In genomic region chr6:110958332-110959192, GRCh38 we compare ENCODE assay signal across 8 cellular contexts. TPM values are rescaled to one million over a fixed set of nuclear protein-coding genes. Genes with fewer than 3 reads are reported as not detected.
DNase-seq lines count a peak whose midpoint lies in the region; ATAC-seq and TF ChIP-seq lines count a peak whose summit lies in the region.

Gene GTF3C6 (plus strand): TSS chr6:110958706. CDS start chr6:110958770, 64 bp downstream.

- H3K4me3 Mint-ChIP-seq in activated naive CD8-positive, alpha-beta T cell treated with anti-CD3 and anti-CD28 coated beads, Interleukin-2, amount 50 U/mL, for 24 hours: peak within 1 kb of the TSS; percentile 97

- H3K36me3 Mint-ChIP-seq in activated naive CD8-positive, alpha-beta T cell treated with anti-CD3 and anti-CD28 coated beads, Interleukin-2, amount 50 U/mL, for 24 hours (ENCODE audit: low read depth): peaks cover 27% of the 10 kb centered on the region

- intact Hi-C loops in Right ventricle myocardium inferior (cut with DNase I) (loop anchor here (1.0 to 10.0 kb wide), 3 partner anchors 84 to 784 kb away; partner anchors contain the start of genes AMD1, CDK19 and WASF1), ovary (cut with DNase I) (loop anchor here in 1 of 4 donors (10.0 kb wide), 1 partner anchor 84 kb away; the partner anchor contains the start of gene AMD1)

- TF ChIP-seq EP300 in ovary (IDR thresholded peaks at IDR 0.05): no peak

- H3K36me3 ChIP-seq in ovary: no peaks in the 10 kb centered on the region
- H3K36me3 ChIP-seq in thymus (ENCODE audit: control insufficient read depth, insufficient read depth): peaks cover 10% of the 10 kb centered on the region

- peak; percentile 32 for TF ChIP-seq POLR2A in ovary (IDR thresholded peaks at IDR 0.05)

- peak; percentile 93 to 96 (median 94) for DNase-seq in NCI-H1417 (lab: John Stamatoyannopoulos, UW)
- DNase-seq in SW480 (ENCODE audit: low spot score): peak; percentile 90
- DNase-seq in activated naive CD8-positive, alpha-beta T cell treated with anti-CD3 and anti-CD28 coated beads, Interleukin-2, amount 50 U/mL, for 24 hours: peak; percentile 91
- DNase-seq in Right ventricle myocardium inferior (ENCODE audit: missing footprints): peak; percentile 99
- peak; percentile 86 to 94 (median 88) for DNase-seq in ovary

- TF ChIP-seq CTCF in GM12875 (IDR thresholded peaks at IDR 0.05; ENCODE audit: borderline replicate concordance, insufficient read depth, low read depth, low read length) (no peak), ovary (IDR thresholded peaks at IDR 0.05) (no peak)

- peak within 1 kb of the TSS; percentile 84 for H3K4me3 ChIP-seq in GM12875 (ENCODE audit: low read depth, low read length)
- H3K4me3 ChIP-seq in ovary: peak within 1 kb of the TSS; percentile 91
- H3K4me3 ChIP-seq in thymus (ENCODE audit: low read length): peak within 1 kb of the TSS; percentile 75

- H3K27ac Mint-ChIP-seq in activated naive CD8-positive, alpha-beta T cell treated with anti-CD3 and anti-CD28 coated beads, Interleukin-2, amount 50 U/mL, for 24 hours: peak within 1 kb of the TSS; percentile 99

- H3K4me1 ChIP-seq in ovary (ENCODE audit: insufficient read depth): peaks cover 3% of the 10 kb centered on the region
- H3K4me1 ChIP-seq in thymus (ENCODE audit: control insufficient read depth, insufficient read depth, low read length): peaks cover 3% of the 10 kb centered on the region

- no peaks in the 10 kb centered on the region for H3K9me3 Mint-ChIP-seq in activated naive CD8-positive, alpha-beta T cell treated with anti-CD3 and anti-CD28 coated beads, Interleukin-2, amount 50 U/mL, for 24 hours

- ATAC-seq in HG02759 (IDR thresholded peaks at IDR 0.05; ENCODE audit: unreplicated experiment) (peak; percentile 99), Right ventricle myocardium inferior (peak; percentile 99)
- ATAC-seq in activated naive CD8-positive, alpha-beta T cell treated with anti-CD3 and anti-CD28 coated beads, Interleukin-2, amount 50 U/mL, for 24 hours: peak; percentile 98

- H3K27me3 ChIP-seq in ovary (no peaks in the 10 kb centered on the region), thymus (ENCODE audit: control insufficient read depth, insufficient read depth) (no peaks in the 10 kb centered on the region)

- peak within 1 kb of the TSS; percentile 80 to 88 for H3K27ac ChIP-seq in ovary
- peak within 1 kb of the TSS; percentile 87 for H3K27ac ChIP-seq in thymus (ENCODE audit: low read depth)

- peaks cover 21% of the 10 kb centered on the region for H3K4me1 Mint-ChIP-seq in activated naive CD8-positive, alpha-beta T cell treated with anti-CD3 and anti-CD28 coated beads, Interleukin-2, amount 50 U/mL, for 24 hours

- WGBS in ovary, 3 donors: 0% methylated on average over 69 to 70 of the region's 70 CpGs
- 1% methylated on average over 70 of the region's 70 CpGs for WGBS in thymus

- no peaks in the 10 kb centered on the region for H3K9me3 ChIP-seq in ovary
- H3K9me3 ChIP-seq in thymus (ENCODE audit: control insufficient read depth): no peaks in the 10 kb centered on the region

- no peaks in the 10 kb centered on the region for H3K27me3 Mint-ChIP-seq in activated naive CD8-positive, alpha-beta T cell treated with anti-CD3 and anti-CD28 coated beads, Interleukin-2, amount 50 U/mL, for 24 hours

RNA-seq across cellular contexts. Expression of gene GTF3C6, which starts in this region (rescaled TPM):
- total RNA-seq in Right ventricle myocardium inferior (129 TPM), ovary (10 to 100 TPM; 16.5 to 60.2 (median 47.8) TPM)
- polyA plus RNA-seq in ovary (10 to 100 TPM; 29.1 to 83.9 TPM), thymus (92.7 TPM)

Comparison
In these comparisons a context has a peak if more than half of its experiments do, and no peak if none do; other contexts are left out.
1. Peak in every context shown above with its lines: DNase-seq, ATAC-seq, H3K4me3 ChIP-seq and H3K27ac ChIP-seq.